ENCODE assay signal across 28 cellular contexts in genomic region chr9:72089461-72090130, GRCh38. TPM values are rescaled to one million over a fixed set of nuclear protein-coding genes. Genes with fewer than 3 reads are reported as not detected.
"Had no signal": no experiment of that assay in that cellular context is flagged by ENCODE, and none has a peak within 500 bp of the region (broad histone marks: within the 10 kb centered on the region; RNA-seq: fewer than 3 reads in every experiment).

No MANE protein-coding gene starts in this region.

- H3K9ac ChIP-seq: parathyroid adenoma had no signal

- H3K4me1 ChIP-seq: heart right ventricle, parathyroid adenoma, prostate gland, right lobe of liver, spleen, tibial nerve, upper lobe of right lung, vagina had no signal

- H2AFZ ChIP-seq: parathyroid adenoma had no signal

- H3K4me3 ChIP-seq: heart right ventricle, prostate gland, right lobe of liver, spleen, tibial nerve, upper lobe of right lung, vagina had no signal

- H3K36me3 ChIP-seq: heart right ventricle, prostate gland, right lobe of liver, spleen, tibial nerve, upper lobe of right lung, vagina had no signal

- ATAC-seq: effector memory CD8-positive, alpha-beta T cell; heart right ventricle; left lobe of liver; naive thymus-derived CD4-positive, alpha-beta T cell; right lobe of liver; stimulated activated memory B cell treated with anti-CD40 and anti-IgM and Interleukin-4, amounts not matched to agents 10 μg/mL and 1 μg/mL and 100 μg/mL, for 72 hours; upper lobe of right lung had no signal

- H3K27ac ChIP-seq: heart right ventricle, parathyroid adenoma, prostate gland, right lobe of liver, spleen, tibial nerve, upper lobe of right lung, vagina had no signal

- H3K27me3 ChIP-seq: heart right ventricle, right lobe of liver, spleen, tibial nerve, vagina had no signal

- DNase-seq: effector memory CD8-positive, alpha-beta T cell; erythroblast; heart right ventricle; hypothalamus; kidney glomerular epithelial cell; mammary epithelial cell; naive thymus-derived CD4-positive, alpha-beta T cell; nephron progenitor cell; right lobe of liver; spleen; stimulated activated CD4-positive, alpha-beta T cell treated with anti-CD3 and anti-CD28 coated beads, Interleukin-15, amount 100 ng/mL, for 24 hours; stimulated activated CD4-positive, alpha-beta T cell treated with anti-CD3 and anti-CD28 coated beads, Interleukin-1b, Interleukin-23, amount 100 ng/mL, for 48 hours; stimulated activated CD4-positive, alpha-beta T cell treated with anti-CD3 and anti-CD28 coated beads, Interleukin-4, amount 100 ng/mL, for 24 hours; upper lobe of right lung had no signal

- H3K9me3 ChIP-seq: prostate gland, right lobe of liver, spleen, upper lobe of right lung, vagina had no signal

- H3K79me2 ChIP-seq: parathyroid adenoma had no signal

RNA-seq across cellular contexts. Expression of gene C9orf57, which starts 29.2 kb away (rescaled TPM):
- total RNA-seq: frontal cortex; glomerular endothelial cell; heart right ventricle; left lobe of liver; lower leg skin; mammary epithelial cell; mesenteric fat pad; mononuclear cell; naive thymus-derived CD4-positive, alpha-beta T cell; omental fat pad; prostate gland; renal cortical epithelial cell; right lobe of liver; spleen; temporal lobe; tibial nerve; upper lobe of right lung; vagina had no signal
- polyA plus RNA-seq: heart right ventricle; mammary epithelial cell; naive thymus-derived CD4-positive, alpha-beta T cell had no signal

RNA-seq across cellular contexts. Expression of gene GDA, which starts 59.6 kb away (rescaled TPM):
- total RNA-seq: glomerular endothelial cell; mammary epithelial cell; mononuclear cell; naive thymus-derived CD4-positive, alpha-beta T cell; omental fat pad; vagina had no signal
- polyA plus RNA-seq: naive thymus-derived CD4-positive, alpha-beta T cell had no signal
